In genomic region chr20:49982346-49983122, GRCh38 we compare ENCODE assay signal across 8 cellular contexts. TPM values are rescaled to one million over a fixed set of nuclear protein-coding genes. Genes with fewer than 3 reads are reported as not detected.
DNase-seq lines count a peak whose midpoint lies in the region; ATAC-seq and TF ChIP-seq lines count a peak whose summit lies in the region.

SNAI1 (plus strand) TSS chr20:49982980; CDS start chr20:49983060, 80 bp downstream.

- peak; percentile 89 for ATAC-seq in activated naive CD8-positive, alpha-beta T cell treated with anti-CD3 and anti-CD28 coated beads, Interleukin-2, amount 10 ng/mL, durations not matched to agents 7 days and 5 days (ENCODE audit: low read depth)

- H3K27ac ChIP-seq in transverse colon, result peak within 1 kb of the TSS; percentile 57 to 70 (median 60)

- peak within 1 kb of the TSS; percentile 19 to 53 (median 28) for H3K4me3 ChIP-seq in transverse colon

- intact Hi-C loops in cardiac septum (cut with DNase I) (loop anchor here (5.0 kb wide), 1 partner anchor 190 kb away; no protein-coding TSS in a partner anchor), posterior cingulate gyrus (cut with DNase I) (loop anchor here (10.0 kb wide), 1 partner anchor 192 kb away; no protein-coding TSS in a partner anchor), transverse colon (cut with DNase I; ENCODE audit: low total_unique reads) (loop anchor here (2.0 kb wide), 1 partner anchor 88 kb away; no protein-coding TSS in a partner anchor)

- H3K36me3 ChIP-seq in transverse colon, result no peaks in the 10 kb centered on the region

- H3K4me3 Mint-ChIP-seq in HFFc6, result peak within 1 kb of the TSS; percentile 93
- H3K4me3 Mint-ChIP-seq in activated naive CD8-positive, alpha-beta T cell treated with anti-CD3 and anti-CD28 coated beads, Interleukin-2, amount 10 ng/mL, durations not matched to agents 7 days and 5 days, result peak within 1 kb of the TSS; percentile 63

- in situ Hi-C loops in transverse colon (cut with MboI; ENCODE audit: low pct_ligation_motif_present in 1 of 4, low pct_unique_long_range_greater_than_20kb in 1 of 4, low sequenced_read_pairs in 3 of 4), result loop anchor here in 3 of 4 donors (5.0 kb wide), 1 partner anchor 90 kb away; no protein-coding TSS in a partner anchor

- peak within 1 kb of the TSS; percentile 86 for H3K27ac Mint-ChIP-seq in HFFc6
- peak within 1 kb of the TSS; percentile 25 for H3K27ac Mint-ChIP-seq in activated naive CD8-positive, alpha-beta T cell treated with anti-CD3 and anti-CD28 coated beads, Interleukin-2, amount 10 ng/mL, durations not matched to agents 7 days and 5 days

- peaks cover 17 to 52% (median 27%) of the 10 kb centered on the region in 4 donors for H3K4me1 ChIP-seq in transverse colon

- TF ChIP-seq CTCF in HFFc6 (IDR thresholded peaks at IDR 0.05) (peak; percentile 78), transverse colon (IDR thresholded peaks at IDR 0.05) (peak in 3 of 5 experiments; percentile 33 to 46 (median 41))

- DNase-seq in GM04504 (ENCODE audit: low read depth) (peak; percentile 67), HFFc6 (peak; percentile 71), NCI-H1092 treated with DMSO at 0.1 percent for 48 hours (lab: John Stamatoyannopoulos, UW) (peak; percentile 85), SKM-1 treated with dmso at 0.1 percent for 144 hours (lab: John Stamatoyannopoulos, UW; ENCODE audit: unreplicated experiment) (peak; percentile 87), cardiac septum (ENCODE audit: low spot score) (peak; percentile 92), posterior cingulate gyrus (peak; percentile 67 to 98 (median 84)), transverse colon (peak; percentile 83)
- DNase-seq in activated naive CD8-positive, alpha-beta T cell treated with anti-CD3 and anti-CD28 coated beads, Interleukin-2, amount 10 ng/mL, durations not matched to agents 7 days and 5 days, result peak; percentile 84

- peaks cover 51% of the 10 kb centered on the region for H3K4me1 Mint-ChIP-seq in HFFc6 (ENCODE audit: low read depth)
- peaks cover 21% of the 10 kb centered on the region for H3K4me1 Mint-ChIP-seq in activated naive CD8-positive, alpha-beta T cell treated with anti-CD3 and anti-CD28 coated beads, Interleukin-2, amount 10 ng/mL, durations not matched to agents 7 days and 5 days

- no peak for TF ChIP-seq EP300 in transverse colon (IDR thresholded peaks at IDR 0.05; ENCODE audit: low read depth)

- no peaks in the 10 kb centered on the region for H3K9me3 Mint-ChIP-seq in HFFc6
- no peaks in the 10 kb centered on the region for H3K9me3 Mint-ChIP-seq in activated naive CD8-positive, alpha-beta T cell treated with anti-CD3 and anti-CD28 coated beads, Interleukin-2, amount 10 ng/mL, durations not matched to agents 7 days and 5 days

- peak; percentile 81 for TF ChIP-seq POLR2A in transverse colon (IDR thresholded peaks at IDR 0.05)

- H3K9me3 ChIP-seq in transverse colon, result no peaks in the 10 kb centered on the region

- peaks cover 12% of the 10 kb centered on the region for H3K36me3 Mint-ChIP-seq in HFFc6 (ENCODE audit: low read depth)
- H3K36me3 Mint-ChIP-seq in activated naive CD8-positive, alpha-beta T cell treated with anti-CD3 and anti-CD28 coated beads, Interleukin-2, amount 10 ng/mL, durations not matched to agents 7 days and 5 days, result no peaks in the 10 kb centered on the region

- POLR2A ChIA-PET in activated naive CD8-positive, alpha-beta T cell treated with anti-CD3 and anti-CD28 coated beads, Interleukin-2, amount 10 ng/mL, durations not matched to agents 7 days and 5 days (lab: Charles Lee), result interaction anchor here (1.3 kb wide), 1 partner anchor 89 kb away, joined by 11 read pairs; no protein-coding TSS in a partner anchor

- H3K27me3 Mint-ChIP-seq in HFFc6 (ENCODE audit: insufficient read depth), result peaks cover 14% of the 10 kb centered on the region
- H3K27me3 Mint-ChIP-seq in activated naive CD8-positive, alpha-beta T cell treated with anti-CD3 and anti-CD28 coated beads, Interleukin-2, amount 10 ng/mL, durations not matched to agents 7 days and 5 days, result peaks cover 13% of the 10 kb centered on the region

- H3K27me3 ChIP-seq in transverse colon, result peaks cover 11% of the 10 kb centered on the region

- 6% methylated on average over 56 of the region's 90 CpGs; no CpG with 5 or more reads in 1 of the 2 donors for WGBS in transverse colon (ENCODE audit: low coverage in 1 of 2), 2 donors

RNA-seq across cellular contexts. Expression of gene SNAI1, which starts in this region (rescaled TPM):
- 1 to 10 TPM; 4.7 to 6.8 (median 5.2) TPM for total RNA-seq in HFFc6 (2021; fragmentation: NEBNext Ultra II Directional; extraction: Animal tissue kit (Norgen Biotek cat#: 25700))
- total RNA-seq in activated naive CD8-positive, alpha-beta T cell treated with anti-CD3 and anti-CD28 coated beads, Interleukin-2, amount 10 ng/mL, durations not matched to agents 7 days and 5 days, result under 1 TPM; 0.40 to 0.75 TPM
- total RNA-seq in cardiac septum (4.3 TPM), transverse colon (under 1 TPM in 3 of 4 donors, not detected in 1; 0.32 to 0.41 (median 0.40) TPM)

Comparison
In these comparisons a context has a peak if more than half of its experiments do, and no peak if none do; other contexts are left out.
1. Peak in every context shown above with its lines: DNase-seq, ATAC-seq, H3K4me3 ChIP-seq and H3K27ac ChIP-seq.
2. Peak in DNase-seq and ATAC-seq in activated naive CD8-positive, alpha-beta T cell treated with anti-CD3 and anti-CD28 coated beads, Interleukin-2, amount 10 ng/mL, durations not matched to agents 7 days and 5 days; RNA of the gene not detected or under 1 TPM.
3. Peak in DNase-seq, H3K4me3 ChIP-seq and H3K27ac ChIP-seq in transverse colon; RNA of the gene not detected or under 1 TPM.